In genomic region chr6:44049163-44049988, GRCh38 we compare ENCODE assay signal across 1 cellular context.
TF ChIP-seq lines count a peak whose summit lies in the region.

No MANE protein-coding gene starts in this region.

TF ChIP-seq in HepG2, 621 proteins besides CTCF, POLR2A, EP300 and RAD21 (continued from another document):
- TF ChIP-seq, protein P1, sequence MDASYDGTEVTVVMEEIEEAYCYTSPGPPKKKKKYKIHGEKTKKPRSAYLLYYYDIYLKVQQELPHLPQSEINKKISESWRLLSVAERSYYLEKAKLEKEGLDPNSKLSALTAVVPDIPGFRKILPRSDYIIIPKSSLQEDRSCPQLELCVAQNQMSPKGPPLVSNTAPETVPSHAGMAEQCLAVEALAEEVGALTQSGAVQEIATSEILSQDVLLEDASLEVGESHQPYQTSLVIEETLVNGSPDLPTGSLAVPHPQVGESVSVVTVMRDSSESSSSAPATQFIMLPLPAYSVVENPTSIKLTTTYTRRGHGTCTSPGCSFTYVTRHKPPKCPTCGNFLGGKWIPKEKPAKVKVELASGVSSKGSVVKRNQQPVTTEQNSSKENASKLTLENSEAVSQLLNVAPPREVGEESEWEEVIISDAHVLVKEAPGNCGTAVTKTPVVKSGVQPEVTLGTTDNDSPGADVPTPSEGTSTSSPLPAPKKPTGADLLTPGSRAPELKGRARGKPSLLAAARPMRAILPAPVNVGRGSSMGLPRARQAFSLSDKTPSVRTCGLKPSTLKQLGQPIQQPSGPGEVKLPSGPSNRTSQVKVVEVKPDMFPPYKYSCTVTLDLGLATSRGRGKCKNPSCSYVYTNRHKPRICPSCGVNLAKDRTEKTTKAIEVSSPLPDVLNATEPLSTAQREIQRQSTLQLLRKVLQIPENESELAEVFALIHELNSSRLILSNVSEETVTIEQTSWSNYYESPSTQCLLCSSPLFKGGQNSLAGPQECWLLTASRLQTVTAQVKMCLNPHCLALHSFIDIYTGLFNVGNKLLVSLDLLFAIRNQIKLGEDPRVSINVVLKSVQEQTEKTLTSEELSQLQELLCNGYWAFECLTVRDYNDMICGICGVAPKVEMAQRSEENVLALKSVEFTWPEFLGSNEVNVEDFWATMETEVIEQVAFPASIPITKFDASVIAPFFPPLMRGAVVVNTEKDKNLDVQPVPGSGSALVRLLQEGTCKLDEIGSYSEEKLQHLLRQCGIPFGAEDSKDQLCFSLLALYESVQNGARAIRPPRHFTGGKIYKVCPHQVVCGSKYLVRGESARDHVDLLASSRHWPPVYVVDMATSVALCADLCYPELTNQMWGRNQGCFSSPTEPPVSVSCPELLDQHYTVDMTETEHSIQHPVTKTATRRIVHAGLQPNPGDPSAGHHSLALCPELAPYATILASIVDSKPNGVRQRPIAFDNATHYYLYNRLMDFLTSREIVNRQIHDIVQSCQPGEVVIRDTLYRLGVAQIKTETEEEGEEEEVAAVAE (CRISPR knock-in tag; IDR thresholded peaks at IDR 0.05; ENCODE audit: borderline replicate concordance): no peak
- TF ChIP-seq ZNF572 (CRISPR knock-in tag; IDR thresholded peaks at IDR 0.05) (0 out of 2 replicates have a peak, but pooled peaks have one; percentile 44), ZNF34 (CRISPR knock-in tag; IDR thresholded peaks at IDR 0.05; ENCODE audit: borderline replicate concordance) (no peak), ZNF598 (CRISPR knock-in tag; IDR thresholded peaks at IDR 0.05; ENCODE audit: borderline replicate concordance) (no peak)
TF ChIP-seq in HepG2: peak in this region for 4.
